Comparison of ENCODE assay signal across 8 cellular contexts in the genomic region with DNA sequence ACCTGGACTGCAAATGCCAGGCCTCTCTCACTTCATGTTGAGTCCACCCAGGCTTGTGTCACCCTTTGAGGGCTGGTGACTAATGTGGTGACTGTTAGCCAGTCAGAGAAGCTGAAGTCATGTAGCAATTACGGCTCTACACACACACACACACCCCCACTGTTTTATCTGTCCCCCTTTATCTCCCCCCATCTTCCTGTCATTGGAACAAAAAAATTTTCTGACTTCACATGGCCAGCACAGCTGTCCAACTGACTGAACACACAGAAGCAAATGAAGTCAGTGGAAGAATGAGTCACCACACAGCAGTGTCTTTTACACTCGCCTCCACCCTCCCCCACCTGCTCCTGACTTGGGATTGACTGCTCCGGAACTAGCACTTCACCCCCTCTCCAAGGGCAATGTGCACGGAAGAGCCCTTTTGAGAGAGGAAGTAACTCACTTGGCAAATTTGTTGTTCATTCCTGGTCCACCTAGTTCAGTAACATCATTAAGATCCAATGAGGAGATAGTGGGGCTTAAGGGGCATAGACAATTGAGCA.
DNase-seq lines count a peak whose midpoint lies in the region; ATAC-seq and TF ChIP-seq lines count a peak whose summit lies in the region.

No MANE protein-coding gene starts in this region.

- intact Hi-C loops in posterior vena cava (cut with DNase I): no loop called here

- in situ Hi-C loops in astrocyte of the spinal cord (cut with HindIII; ENCODE audit: low sequenced_read_pairs): no loop called here

- no peak overlapping the region for H3K4me3 Mint-ChIP-seq in activated naive CD4-positive, alpha-beta T cell treated with anti-CD3 and anti-CD28 coated beads, Interleukin-2, amount 10 ng/mL, durations not matched to agents 7 days and 5 days

- H3K36me3 Mint-ChIP-seq in activated naive CD4-positive, alpha-beta T cell treated with anti-CD3 and anti-CD28 coated beads, Interleukin-2, amount 10 ng/mL, durations not matched to agents 7 days and 5 days: no peaks in the 10 kb centered on the region

- H3K9me3 Mint-ChIP-seq in activated naive CD4-positive, alpha-beta T cell treated with anti-CD3 and anti-CD28 coated beads, Interleukin-2, amount 10 ng/mL, durations not matched to agents 7 days and 5 days: no peaks in the 10 kb centered on the region

- no peak for TF ChIP-seq CTCF in astrocyte of the spinal cord (IDR thresholded peaks at IDR 0.05; ENCODE audit: low read depth, low read length)

- no peak overlapping the region for H3K27ac Mint-ChIP-seq in activated naive CD4-positive, alpha-beta T cell treated with anti-CD3 and anti-CD28 coated beads, Interleukin-2, amount 10 ng/mL, durations not matched to agents 7 days and 5 days

- no peaks in the 10 kb centered on the region for H3K4me1 Mint-ChIP-seq in activated naive CD4-positive, alpha-beta T cell treated with anti-CD3 and anti-CD28 coated beads, Interleukin-2, amount 10 ng/mL, durations not matched to agents 7 days and 5 days

- CTCF ChIA-PET in activated naive CD4-positive, alpha-beta T cell treated with anti-CD3 and anti-CD28 coated beads, Interleukin-2, amount 10 ng/mL, durations not matched to agents 7 days and 5 days (lab: Charles Lee): no interaction called here

- H3K4me3 ChIP-seq in astrocyte of the spinal cord (ENCODE audit: low read depth, low read length): no peak overlapping the region

- ATAC-seq in HG03095 (IDR thresholded peaks at IDR 0.05; ENCODE audit: unreplicated experiment) (no peak), HG03108 (IDR thresholded peaks at IDR 0.05; ENCODE audit: unreplicated experiment) (no peak)

- DNase-seq in COLO829 (ENCODE audit: low spot score) (peak; percentile 88), MV-4-11 (lab: John Stamatoyannopoulos, UW) (peak; percentile 91), astrocyte of the spinal cord (ENCODE audit: low read depth, low spot score) (peak; percentile 69), lung microvascular endothelial cell (ENCODE audit: low read depth in 2 of 2) (peak; percentile 17 to 89), posterior vena cava (ENCODE audit: low spot score) (no peak)
- DNase-seq in activated naive CD4-positive, alpha-beta T cell treated with anti-CD3 and anti-CD28 coated beads, Interleukin-2, amount 10 ng/mL, durations not matched to agents 7 days and 5 days: no peak

- no peaks in the 10 kb centered on the region for H3K27me3 Mint-ChIP-seq in activated naive CD4-positive, alpha-beta T cell treated with anti-CD3 and anti-CD28 coated beads, Interleukin-2, amount 10 ng/mL, durations not matched to agents 7 days and 5 days

Comparison
In these comparisons a context has a peak if more than half of its experiments do, and no peak if none do; other contexts are left out.
1. DNase-seq: peak in COLO829 (single experiment), MV-4-11 (single experiment), astrocyte of the spinal cord (single experiment) and lung microvascular endothelial cell (2 of 2); none in activated naive CD4-positive, alpha-beta T cell treated with anti-CD3 and anti-CD28 coated beads, Interleukin-2, amount 10 ng/mL, durations not matched to agents 7 days and 5 days (single experiment) and posterior vena cava (single experiment).